ENCODE assay signal across 10 cellular contexts in the genomic region with DNA sequence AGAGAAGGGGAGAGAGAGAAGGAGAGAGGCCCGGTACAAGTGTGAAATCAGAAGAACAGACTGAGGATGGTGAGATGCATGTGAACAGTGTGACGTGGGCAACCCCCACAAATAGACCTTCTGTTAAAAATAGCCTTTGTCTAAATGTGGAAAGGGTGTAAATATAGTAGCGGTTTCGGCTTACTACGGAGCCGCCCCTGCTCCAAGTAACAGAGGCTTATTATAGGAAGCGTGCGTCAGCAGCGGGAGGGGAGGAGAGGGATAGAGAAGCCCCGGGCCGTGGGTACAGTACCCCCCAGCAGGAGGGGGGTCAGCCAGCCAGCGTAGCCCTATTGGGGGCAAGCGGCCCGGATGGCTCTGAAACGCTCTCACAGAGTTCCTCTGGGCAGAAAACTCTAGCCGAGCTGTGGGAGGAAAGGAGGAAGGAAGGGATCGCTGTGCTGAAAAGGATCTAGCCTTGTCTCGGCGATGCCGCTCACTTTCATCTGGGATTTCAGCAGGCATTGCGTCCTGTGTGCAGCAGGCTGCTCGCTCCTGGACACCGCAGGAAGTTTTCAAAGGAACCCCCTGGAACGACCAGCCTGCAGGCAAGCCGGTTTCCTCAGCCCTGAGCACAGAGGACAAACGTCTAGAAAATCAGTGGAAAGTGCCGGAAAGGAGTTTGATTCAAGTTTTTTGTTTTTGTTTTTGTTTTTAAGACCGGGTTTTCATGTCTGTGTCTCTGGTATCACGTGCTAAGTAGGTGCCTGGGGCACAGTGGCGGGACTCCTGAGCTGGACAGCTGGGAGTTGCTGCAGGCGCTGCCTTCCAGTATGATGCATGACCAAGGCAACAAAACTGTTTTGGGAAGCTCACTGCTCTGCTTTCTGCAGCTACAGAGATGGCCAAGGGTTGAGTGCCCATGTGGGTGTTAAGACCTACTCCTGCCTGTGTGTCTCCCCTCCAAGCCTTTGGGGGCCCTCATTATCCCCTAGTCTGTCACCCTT.
A peak's percentile ranks its signal among the peaks of the same experiment; 100 is the strongest.
DNase-seq lines count a peak whose midpoint lies in the region; ATAC-seq lines count a peak whose summit lies in the region.
"Had no signal": no experiment of that assay in that cellular context is flagged by ENCODE, and none has a peak within 500 bp of the region (broad histone marks: within the 10 kb centered on the region; RNA-seq: fewer than 3 reads in every experiment).

No MANE protein-coding gene starts in this region.

- H3K9ac ChIP-seq in trophoblast cell (ENCODE audit: low read length) = no peak overlapping the region

- no peak overlapping the region for H3K27ac Mint-ChIP-seq in activated naive CD8-positive, alpha-beta T cell

- H3K4me1 ChIP-seq in trophoblast cell (ENCODE audit: control insufficient read depth in 1 of 2, insufficient read depth in 2 of 2, low read length in 2 of 2) = peaks cover 15 to 22% of the 10 kb centered on the region in 2 experiments

- H4K12ac ChIP-seq in trophoblast cell (ENCODE audit: low read depth, low read length) = no peak overlapping the region

- H3K14ac ChIP-seq in trophoblast cell (ENCODE audit: low read length) = no peak overlapping the region

- no peak overlapping the region for H3K4ac ChIP-seq in trophoblast cell (ENCODE audit: low read depth, low read length)

- peaks cover 20% of the 10 kb centered on the region for H3K27me3 Mint-ChIP-seq in activated naive CD8-positive, alpha-beta T cell

- DNase-seq in NCI-H510A treated with DMSO at 0.1 percent for 48 hours (lab: John Stamatoyannopoulos, UW) (peak; percentile 10), NCI-H510A (lab: John Stamatoyannopoulos, UW) (no peak), Right ventricle myocardium superior (peak; percentile 77), trophoblast cell (peak; percentile 74 to 81), GM19240 (ENCODE audit: insufficient read length, low spot score) (no peak)

- H4K91ac ChIP-seq in trophoblast cell (ENCODE audit: low read depth, low read length) = peak overlapping the region; percentile 54

- no peaks in the 10 kb centered on the region for H3K36me3 Mint-ChIP-seq in activated naive CD8-positive, alpha-beta T cell

- H3K23ac ChIP-seq in trophoblast cell (ENCODE audit: low read length) = no peak overlapping the region

- no peaks in the 10 kb centered on the region for H3K9me3 Mint-ChIP-seq in activated naive CD8-positive, alpha-beta T cell (ENCODE audit: low read depth)

- no peaks in the 10 kb centered on the region for H3K36me3 ChIP-seq in trophoblast cell (ENCODE audit: control insufficient read depth in 1 of 2, insufficient read depth in 2 of 2, low read length in 2 of 2)

- intact Hi-C loops in Right ventricle myocardium superior (cut with DNase I) = no loop called here

- H2BK5ac ChIP-seq in trophoblast cell (ENCODE audit: low read depth, low read length, poor library complexity) = peak overlapping the region; percentile 11

- no peak overlapping the region for H2AFZ ChIP-seq in trophoblast cell (ENCODE audit: insufficient read depth, low read length, poor library complexity)

- H2AK5ac ChIP-seq in trophoblast cell (ENCODE audit: low read length) = no peak overlapping the region

- H3K27ac ChIP-seq in trophoblast cell (ENCODE audit: low read depth, low read length) = peak overlapping the region; percentile 23
- H3K27ac ChIP-seq: C4-2B, VCaP had no signal

- no peak overlapping the region for H2BK12ac ChIP-seq in trophoblast cell (ENCODE audit: low read length)

- peaks cover 3% of the 10 kb centered on the region for H3K79me1 ChIP-seq in trophoblast cell (ENCODE audit: low read length)

- ATAC-seq in HG03108 (IDR thresholded peaks at IDR 0.05; ENCODE audit: unreplicated experiment) = peak; percentile 62
- ATAC-seq in Right ventricle myocardium superior (ENCODE audit: poor library complexity) = peak; percentile 96
- ATAC-seq in HG03460 (IDR thresholded peaks at IDR 0.05; ENCODE audit: unreplicated experiment) = no peak

- no CpG with 5 or more reads among the region's 31 CpGs for WGBS in trophoblast cell (ENCODE audit: extremely low coverage, insufficient coverage, insufficient read length)

- H3K4me3 Mint-ChIP-seq in activated naive CD8-positive, alpha-beta T cell = peak overlapping the region; percentile 34

- H3K79me2 ChIP-seq in trophoblast cell (ENCODE audit: control insufficient read depth, insufficient read depth, low read length, poor library complexity) = no peaks in the 10 kb centered on the region

- peaks cover 20% of the 10 kb centered on the region for H3K4me1 Mint-ChIP-seq in activated naive CD8-positive, alpha-beta T cell (ENCODE audit: low read depth)

- H3K9me3 ChIP-seq in trophoblast cell (ENCODE audit: insufficient read depth, low read depth, low read length) = peaks cover 2% of the 10 kb centered on the region

- H3K27me3 ChIP-seq in trophoblast cell (ENCODE audit: insufficient read depth, low read length) = no peaks in the 10 kb centered on the region

- peak overlapping the region; percentile 8 for H3K4me2 ChIP-seq in trophoblast cell (ENCODE audit: low read length)

- no peak overlapping the region for H4K8ac ChIP-seq in trophoblast cell (ENCODE audit: low read depth, low read length)

- peak overlapping the region; percentile 20 for H2BK120ac ChIP-seq in trophoblast cell (ENCODE audit: insufficient read depth, low read length, poor library complexity)

- H3K18ac ChIP-seq in trophoblast cell (ENCODE audit: low read length) = peak overlapping the region; percentile 17

- H3K4me3 ChIP-seq in trophoblast cell (ENCODE audit: low read depth, low read length) = no peak overlapping the region

Comparison
In these comparisons a context has a peak if more than half of its experiments do, and no peak if none do; other contexts are left out.
1. DNase-seq: peak in NCI-H510A treated with DMSO at 0.1 percent for 48 hours (single experiment), Right ventricle myocardium superior (single experiment) and trophoblast cell (2 of 2); none in NCI-H510A (single experiment) and GM19240 (single experiment).